In the genomic region with DNA sequence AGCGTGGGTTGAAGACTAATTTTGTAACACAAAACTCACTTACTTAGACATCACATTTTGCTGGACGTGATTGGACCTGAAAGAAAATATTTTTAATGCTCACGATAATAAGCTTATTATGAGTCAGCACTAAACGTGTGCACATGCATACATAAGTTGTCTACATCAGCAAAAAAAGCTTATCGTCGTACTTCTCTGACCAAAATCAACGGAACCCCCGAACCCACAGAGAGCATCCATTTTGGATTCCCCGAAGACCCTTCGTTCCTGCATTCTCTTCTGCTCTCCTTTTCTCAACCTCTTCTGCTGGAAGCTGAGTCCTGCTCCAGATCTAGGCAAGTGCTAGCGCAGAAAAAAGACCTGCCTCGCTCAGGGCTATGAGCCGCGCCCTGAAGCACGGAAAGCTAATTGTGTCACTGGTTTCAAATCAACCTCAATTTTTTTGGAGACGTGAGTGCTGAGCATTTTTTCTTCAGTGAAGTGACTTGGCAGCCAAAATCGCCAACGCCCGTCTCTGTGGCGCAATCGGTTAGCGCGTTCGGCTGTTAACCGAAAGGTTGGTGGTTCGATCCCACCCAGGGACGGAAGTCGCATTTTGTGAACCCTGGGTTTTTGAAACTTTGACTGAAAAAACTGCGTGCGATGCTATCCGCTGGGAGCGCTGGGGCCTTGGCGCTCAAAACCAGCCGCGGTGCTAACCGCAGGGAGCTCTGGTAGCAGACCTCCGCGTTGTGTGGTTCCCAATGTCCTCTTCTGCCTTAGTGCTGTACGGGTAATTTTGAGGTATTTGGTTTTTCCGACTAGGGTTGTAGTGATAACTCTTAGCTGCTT, we compare ENCODE assay signal across 8 cellular contexts. TPM values are rescaled to one million over a fixed set of nuclear protein-coding genes. Genes with fewer than 3 reads are reported as not detected.
A peak's percentile ranks its signal among the peaks of the same experiment; 100 is the strongest.
DNase-seq lines count a peak whose midpoint lies in the region.
"Not testable (repeated sequence)": the region's sequence is repeated elsewhere in the genome, so short reads cannot be mapped to it uniquely, and the experiment has no call there.

No MANE protein-coding gene starts in this region.

- H3K27ac Mint-ChIP-seq in activated naive CD4-positive, alpha-beta T cell treated with anti-CD3 and anti-CD28 coated beads for 36 hours: peak overlapping the region; percentile 69

- H3K9me3 ChIP-seq in HAP-1; SK-N-MC (ENCODE audit: low read depth, low read length): not testable (repeated sequence)

- H3K27me3 ChIP-seq in HAP-1 (ENCODE audit: low read depth): not testable (repeated sequence)

- peak overlapping the region; percentile 81 for H3K9ac ChIP-seq in SK-N-MC (ENCODE audit: insufficient read length)

- H3K9me3 Mint-ChIP-seq in activated naive CD4-positive, alpha-beta T cell treated with anti-CD3 and anti-CD28 coated beads for 36 hours: not testable (repeated sequence)

- not testable (repeated sequence) for H3K36me3 Mint-ChIP-seq in activated naive CD4-positive, alpha-beta T cell treated with anti-CD3 and anti-CD28 coated beads for 36 hours (ENCODE audit: low read depth)

- CTCF ChIA-PET in activated naive CD4-positive, alpha-beta T cell treated with anti-CD3 and anti-CD28 coated beads for 36 hours (lab: Charles Lee): interaction anchor here (0.7 to 1.4 kb wide), 6 partner anchors 8 to 253 kb away, joined by 3 to 4 read pairs (median 3); partner anchors contain the start of gene HSPA6

- not testable (repeated sequence) for H3K27me3 Mint-ChIP-seq in activated naive CD4-positive, alpha-beta T cell treated with anti-CD3 and anti-CD28 coated beads for 36 hours (ENCODE audit: low read depth)

- in situ Hi-C loops in HAP-1 (cut with MboI; ENCODE audit: low sequenced_read_pairs): not testable (repeated sequence)

- H3K27ac ChIP-seq in SK-N-MC: peak overlapping the region; percentile 92; the same call in 1 of the 2 replicates

- H3K4me1 Mint-ChIP-seq in activated naive CD4-positive, alpha-beta T cell treated with anti-CD3 and anti-CD28 coated beads for 36 hours (ENCODE audit: low read depth): peaks cover 35% of the 10 kb centered on the region

- H3K36me3 ChIP-seq in HAP-1 (replicated peaks); SK-N-MC (ENCODE audit: insufficient read depth, low read length): not testable (repeated sequence)

- H3K4me1 ChIP-seq in HAP-1: not testable (repeated sequence)

- intact Hi-C loops in activated naive CD4-positive, alpha-beta T cell treated with anti-CD3 and anti-CD28 coated beads for 36 hours (cut with micrococcal nuclease): loop anchor here (1.0 to 5.0 kb wide), 4 partner anchors 9 to 422 kb away; no protein-coding TSS in a partner anchor

- H3K4me3 ChIP-seq in HAP-1 (peak overlapping the region; percentile 51), SK-N-MC (peak overlapping the region; percentile 98)

- DNase-seq in ELR (ENCODE audit: low read depth) (peak; percentile 88), HAP-1 (ENCODE audit: low spot score in 2 of 2) (peak; percentile 84 to 92), LoVo (ENCODE audit: low spot score) (peak; percentile 80), SK-N-MC (ENCODE audit: low read depth, low spot score) (peak; percentile 70), globus pallidus (ENCODE audit: low spot score) (peak; percentile 57), non-pigmented ciliary epithelial cell (ENCODE audit: low read depth) (peak; percentile 56), stromal cell of bone marrow (ENCODE audit: low read depth) (peak; percentile 51)
- DNase-seq in activated naive CD4-positive, alpha-beta T cell treated with anti-CD3 and anti-CD28 coated beads for 36 hours: peak; percentile 96

- H3K4me3 Mint-ChIP-seq in activated naive CD4-positive, alpha-beta T cell treated with anti-CD3 and anti-CD28 coated beads for 36 hours: peak overlapping the region; percentile 79

RNA-seq across cellular contexts. Expression of gene FCGR3A, which starts 9.7 kb away (rescaled TPM):
- under 1 TPM in 1 of 2 experiments, not detected in 1; 0.19 TPM for total RNA-seq in activated naive CD4-positive, alpha-beta T cell treated with anti-CD3 and anti-CD28 coated beads for 36 hours

RNA-seq across cellular contexts. Expression of gene HSPA6, which starts 15.6 kb away (rescaled TPM):
- total RNA-seq in activated naive CD4-positive, alpha-beta T cell treated with anti-CD3 and anti-CD28 coated beads for 36 hours: under 1 TPM; 0.12 to 0.25 TPM

RNA-seq across cellular contexts. Expression of gene FCGR2A, which starts 34.7 kb away (rescaled TPM):
- not detected for total RNA-seq in activated naive CD4-positive, alpha-beta T cell treated with anti-CD3 and anti-CD28 coated beads for 36 hours

Comparison
In these comparisons a context has a peak if more than half of its experiments do, and no peak if none do; other contexts are left out.
1. Peak in every context shown above with its lines: DNase-seq, H3K4me3 ChIP-seq and H3K27ac ChIP-seq.